Comparison of ENCODE assay signal across 16 cellular contexts in genomic region chr16:1416521-1416941, GRCh38. TPM values are rescaled to one million over a fixed set of nuclear protein-coding genes. Genes with fewer than 3 reads are reported as not detected.
A peak's percentile ranks its signal among the peaks of the same experiment; 100 is the strongest.
DNase-seq lines count a peak whose midpoint lies in the region; ATAC-seq and TF ChIP-seq lines count a peak whose summit lies in the region.
"Had no signal": no experiment of that assay in that cellular context is flagged by ENCODE, and none has a peak within 500 bp of the region (broad histone marks: within the 10 kb centered on the region; RNA-seq: fewer than 3 reads in every experiment).

No MANE protein-coding gene starts in this region.

- peaks cover 12% of the 10 kb centered on the region for H3K36me3 Mint-ChIP-seq in activated CD4-positive, alpha-beta memory T cell treated with anti-CD3 and anti-CD28 coated beads, Interleukin-2, amount 10 ng/mL, durations not matched to agents 7 days and 5 days (ENCODE audit: low read depth)
- peaks cover 2% of the 10 kb centered on the region for H3K36me3 Mint-ChIP-seq in activated CD4-positive, alpha-beta memory T cell treated with anti-CD3 and anti-CD28 coated beads for 36 hours
- H3K36me3 Mint-ChIP-seq in stimulated activated memory B cell treated with anti-CD40 and anti-IgM and Interleukin-4, amounts not matched to agents 10 μg/mL and 1 μg/mL and 100 μg/mL, for 72 hours: no peaks in the 10 kb centered on the region

- H3K27ac Mint-ChIP-seq in activated CD4-positive, alpha-beta memory T cell treated with anti-CD3 and anti-CD28 coated beads, Interleukin-2, amount 10 ng/mL, durations not matched to agents 7 days and 5 days: peak overlapping the region; percentile 26
- H3K27ac Mint-ChIP-seq in activated CD4-positive, alpha-beta memory T cell treated with anti-CD3 and anti-CD28 coated beads for 36 hours: no peak overlapping the region
- peak overlapping the region; percentile 54 for H3K27ac Mint-ChIP-seq in stimulated activated memory B cell treated with anti-CD40 and anti-IgM and Interleukin-4, amounts not matched to agents 10 μg/mL and 1 μg/mL and 100 μg/mL, for 72 hours

- H3K9me3 Mint-ChIP-seq in activated CD4-positive, alpha-beta memory T cell treated with anti-CD3 and anti-CD28 coated beads, Interleukin-2, amount 10 ng/mL, durations not matched to agents 7 days and 5 days: no peaks in the 10 kb centered on the region
- H3K9me3 Mint-ChIP-seq in activated CD4-positive, alpha-beta memory T cell treated with anti-CD3 and anti-CD28 coated beads for 36 hours: no peaks in the 10 kb centered on the region
- no peaks in the 10 kb centered on the region for H3K9me3 Mint-ChIP-seq in stimulated activated memory B cell treated with anti-CD40 and anti-IgM and Interleukin-4, amounts not matched to agents 10 μg/mL and 1 μg/mL and 100 μg/mL, for 72 hours

- TF ChIP-seq CTCF in epithelial cell of esophagus (IDR thresholded peaks at IDR 0.05; ENCODE audit: insufficient read depth, low read depth, low read length, missing control alignments): no peak

- no peak overlapping the region for H3K4me3 Mint-ChIP-seq in activated CD4-positive, alpha-beta memory T cell treated with anti-CD3 and anti-CD28 coated beads, Interleukin-2, amount 10 ng/mL, durations not matched to agents 7 days and 5 days
- H3K4me3 Mint-ChIP-seq in activated CD4-positive, alpha-beta memory T cell treated with anti-CD3 and anti-CD28 coated beads for 36 hours: no peak overlapping the region
- no peak overlapping the region for H3K4me3 Mint-ChIP-seq in stimulated activated memory B cell treated with anti-CD40 and anti-IgM and Interleukin-4, amounts not matched to agents 10 μg/mL and 1 μg/mL and 100 μg/mL, for 72 hours

- H3K4me1 Mint-ChIP-seq in activated CD4-positive, alpha-beta memory T cell treated with anti-CD3 and anti-CD28 coated beads, Interleukin-2, amount 10 ng/mL, durations not matched to agents 7 days and 5 days: peaks cover 42% of the 10 kb centered on the region
- peaks cover 31% of the 10 kb centered on the region for H3K4me1 Mint-ChIP-seq in activated CD4-positive, alpha-beta memory T cell treated with anti-CD3 and anti-CD28 coated beads for 36 hours (ENCODE audit: low read depth)
- peaks cover 33% of the 10 kb centered on the region for H3K4me1 Mint-ChIP-seq in stimulated activated memory B cell treated with anti-CD40 and anti-IgM and Interleukin-4, amounts not matched to agents 10 μg/mL and 1 μg/mL and 100 μg/mL, for 72 hours

- no peaks in the 10 kb centered on the region for H3K27me3 Mint-ChIP-seq in activated CD4-positive, alpha-beta memory T cell treated with anti-CD3 and anti-CD28 coated beads, Interleukin-2, amount 10 ng/mL, durations not matched to agents 7 days and 5 days
- H3K27me3 Mint-ChIP-seq in activated CD4-positive, alpha-beta memory T cell treated with anti-CD3 and anti-CD28 coated beads for 36 hours: no peaks in the 10 kb centered on the region
- no peaks in the 10 kb centered on the region for H3K27me3 Mint-ChIP-seq in stimulated activated memory B cell treated with anti-CD40 and anti-IgM and Interleukin-4, amounts not matched to agents 10 μg/mL and 1 μg/mL and 100 μg/mL, for 72 hours

- no peak for ATAC-seq in stimulated activated memory B cell treated with anti-CD40 and anti-IgM and Interleukin-4, amounts not matched to agents 10 μg/mL and 1 μg/mL and 100 μg/mL, for 72 hours
- no peak for ATAC-seq in GM21619 (IDR thresholded peaks at IDR 0.05; ENCODE audit: unreplicated experiment)
- ATAC-seq: gastroesophageal sphincter, left cardiac atrium had no signal

- CTCF ChIA-PET in activated CD4-positive, alpha-beta memory T cell treated with anti-CD3 and anti-CD28 coated beads, Interleukin-2, amount 10 ng/mL, durations not matched to agents 7 days and 5 days (lab: Charles Lee): interaction anchor here (0.7 kb wide), 1 partner anchor 194 kb away, joined by 3 read pairs; no protein-coding TSS in a partner anchor
- CTCF ChIA-PET in activated CD4-positive, alpha-beta memory T cell treated with anti-CD3 and anti-CD28 coated beads for 36 hours (lab: Charles Lee): interaction anchor here (0.7 kb wide), 1 partner anchor 816 kb away, joined by 4 read pairs; no protein-coding TSS in a partner anchor

- POLR2A ChIA-PET in activated CD4-positive, alpha-beta memory T cell treated with anti-CD3 and anti-CD28 coated beads, Interleukin-2, amount 10 ng/mL, durations not matched to agents 7 days and 5 days (lab: Charles Lee): interaction anchor here (1.4 kb wide), 1 partner anchor 107 kb away, joined by 3 read pairs; the partner anchor contains the start of gene UBE2I
- POLR2A ChIA-PET in activated CD4-positive, alpha-beta memory T cell treated with anti-CD3 and anti-CD28 coated beads for 36 hours (lab: Charles Lee): no interaction called here

- intact Hi-C loops in activated CD4-positive, alpha-beta memory T cell treated with anti-CD3 and anti-CD28 coated beads for 36 hours (cut with micrococcal nuclease): no loop called here

- no peak for DNase-seq in activated CD4-positive, alpha-beta memory T cell treated with anti-CD3 and anti-CD28 coated beads, Interleukin-2, amount 10 ng/mL, durations not matched to agents 7 days and 5 days
- DNase-seq in activated CD4-positive, alpha-beta memory T cell treated with anti-CD3 and anti-CD28 coated beads for 36 hours: no peak
- peak; percentile 18 for DNase-seq in M059J (ENCODE audit: low read depth)
- DNase-seq in epithelial cell of esophagus (ENCODE audit: low read depth): peak; percentile 62
- no peak for DNase-seq in SKM-1 (lab: John Stamatoyannopoulos, UW; ENCODE audit: unreplicated experiment)
- no peak for DNase-seq in NCI-H2196 (lab: John Stamatoyannopoulos, UW; ENCODE audit: unreplicated experiment)
- DNase-seq: amygdala; DND-41; effector CD8-positive, alpha-beta T cell; left cardiac atrium; MM.1S; thyroid gland had no signal

- H3K4me3 ChIP-seq in epithelial cell of esophagus (ENCODE audit: low read length): no peak overlapping the region
- H3K4me3 ChIP-seq: gastroesophageal sphincter, thyroid gland had no signal

RNA-seq across cellular contexts. Expression of gene UNKL, which starts 2.0 kb away (rescaled TPM):
- 10 to 100 TPM; 40.0 to 43.7 TPM for total RNA-seq in activated CD4-positive, alpha-beta memory T cell treated with anti-CD3 and anti-CD28 coated beads, Interleukin-2, amount 10 ng/mL, durations not matched to agents 7 days and 5 days
- 10 to 100 TPM; 26.0 to 33.4 TPM for total RNA-seq in activated CD4-positive, alpha-beta memory T cell treated with anti-CD3 and anti-CD28 coated beads for 36 hours
- 6.5 and 13.0 TPM in 2 replicates for total RNA-seq in M059J (2014; rRNA removed; shearing (Covaris generic))

RNA-seq across cellular contexts. Expression of gene UQCC4, which starts 4.0 kb away (rescaled TPM):
- total RNA-seq in activated CD4-positive, alpha-beta memory T cell treated with anti-CD3 and anti-CD28 coated beads, Interleukin-2, amount 10 ng/mL, durations not matched to agents 7 days and 5 days: 10 to 100 TPM; 11.2 to 12.3 TPM
- total RNA-seq in activated CD4-positive, alpha-beta memory T cell treated with anti-CD3 and anti-CD28 coated beads for 36 hours: 10 to 100 TPM; 14.1 to 15.0 TPM
- total RNA-seq in M059J (2014; rRNA removed; shearing (Covaris generic)): 21.8 and 23.4 TPM in 2 replicates

RNA-seq across cellular contexts. Expression of gene PERCC1, which starts 14.3 kb away (rescaled TPM):
- not detected for total RNA-seq in activated CD4-positive, alpha-beta memory T cell treated with anti-CD3 and anti-CD28 coated beads, Interleukin-2, amount 10 ng/mL, durations not matched to agents 7 days and 5 days
- not detected for total RNA-seq in activated CD4-positive, alpha-beta memory T cell treated with anti-CD3 and anti-CD28 coated beads for 36 hours
- not detected in 2 replicates for total RNA-seq in M059J (2014; rRNA removed; shearing (Covaris generic))
- total RNA-seq: left cardiac atrium; T-helper 1 cell treated with Interleukin-12 subunit alpha and Interleukin-12 subunit beta and Interleukin-4 antibody, amounts not matched to agents 30 ng/mL and 1 ng/mL, for 36 hours had no signal

RNA-seq across cellular contexts. Expression of gene CCDC154, which starts 27.8 kb away (rescaled TPM):
- total RNA-seq in activated CD4-positive, alpha-beta memory T cell treated with anti-CD3 and anti-CD28 coated beads, Interleukin-2, amount 10 ng/mL, durations not matched to agents 7 days and 5 days: 1 to 10 TPM; 1.6 to 2.2 TPM
- 1 to 10 TPM; 1.5 to 3.0 TPM for total RNA-seq in activated CD4-positive, alpha-beta memory T cell treated with anti-CD3 and anti-CD28 coated beads for 36 hours
- 0.05 TPM in 1 of 2 replicates, not detected in the other for total RNA-seq in M059J (2014; rRNA removed; shearing (Covaris generic))
- total RNA-seq: gastroesophageal sphincter had no signal

RNA-seq across cellular contexts. Expression of gene CLCN7, which starts 58.3 kb away (rescaled TPM):
- total RNA-seq in activated CD4-positive, alpha-beta memory T cell treated with anti-CD3 and anti-CD28 coated beads, Interleukin-2, amount 10 ng/mL, durations not matched to agents 7 days and 5 days: 10 to 100 TPM; 44.2 to 49.4 TPM
- 10 to 100 TPM; 27.1 to 33.6 TPM for total RNA-seq in activated CD4-positive, alpha-beta memory T cell treated with anti-CD3 and anti-CD28 coated beads for 36 hours
- 44.0 and 84.0 TPM in 2 replicates for total RNA-seq in M059J (2014; rRNA removed; shearing (Covaris generic))

Comparison
In these comparisons a context has a peak if more than half of its experiments do, and no peak if none do; other contexts are left out.
1. DNase-seq: peak in M059J (single experiment) and epithelial cell of esophagus (single experiment); none in activated CD4-positive, alpha-beta memory T cell treated with anti-CD3 and anti-CD28 coated beads, Interleukin-2, amount 10 ng/mL, durations not matched to agents 7 days and 5 days (single experiment), activated CD4-positive, alpha-beta memory T cell treated with anti-CD3 and anti-CD28 coated beads for 36 hours (single experiment), SKM-1 (single experiment) and NCI-H2196 (single experiment).